In the genomic region with DNA sequence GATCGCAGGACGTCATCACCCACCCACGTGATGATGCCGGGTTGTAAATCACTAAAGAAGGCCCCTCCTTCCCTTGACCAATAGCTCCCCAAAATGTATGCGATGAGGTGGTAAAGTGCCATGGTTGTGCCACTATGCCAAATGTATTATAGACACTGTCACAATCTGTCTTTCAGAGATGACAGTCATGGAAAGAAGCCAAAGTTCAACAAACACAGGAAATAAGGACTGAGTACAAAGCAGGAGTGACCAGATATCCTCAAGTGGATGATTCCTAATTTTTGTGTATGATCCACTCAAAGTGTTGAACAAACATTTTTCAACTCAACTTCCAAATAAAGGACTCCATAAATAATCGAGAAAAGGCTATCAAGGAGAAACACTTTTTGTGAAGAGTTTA, we compare ENCODE assay signal across 1 cellular context.
TF ChIP-seq lines count a peak whose summit lies in the region.

No MANE protein-coding gene starts in this region.

TF ChIP-seq in IMR-90, 13 proteins besides CTCF, POLR2A, EP300 and RAD21 (continued from another document):
- TF ChIP-seq RFX5 (IDR thresholded peaks at IDR 0.05; ENCODE audit: low read depth, low read length) (no peak), CHD1 (IDR thresholded peaks at IDR 0.05; ENCODE audit: low read depth, low read length) (no peak), SMC3 (IDR thresholded peaks at IDR 0.05; ENCODE audit: low read depth, low read length) (no peak), BHLHE40 (IDR thresholded peaks at IDR 0.05; ENCODE audit: low read depth, low read length) (no peak), MXI1 (IDR thresholded peaks at IDR 0.05; ENCODE audit: borderline replicate concordance, low read depth, low read length) (no peak), ELK1 (IDR thresholded peaks at IDR 0.05; ENCODE audit: borderline replicate concordance, low read depth, low read length) (no peak)
